Comparison of ENCODE assay signal across 8 cellular contexts in the genomic region with DNA sequence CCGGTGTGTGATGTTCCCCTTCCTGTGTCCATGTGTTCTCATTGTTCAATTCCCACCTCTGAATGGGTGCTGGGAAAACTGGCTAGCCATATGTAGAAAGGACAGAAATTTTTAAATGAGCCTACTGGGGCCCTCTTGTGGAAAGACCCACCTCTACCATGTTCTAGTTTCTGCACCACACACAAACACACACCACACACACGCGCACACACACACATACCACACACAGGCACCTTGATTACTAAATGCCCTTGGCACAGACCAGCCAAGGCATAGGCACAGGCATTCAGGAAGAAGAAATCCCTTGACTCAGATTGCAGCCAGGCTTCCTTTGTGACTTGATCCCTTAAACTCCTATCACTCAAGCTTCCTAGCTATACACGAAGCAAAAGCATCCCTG.
A peak's percentile ranks its signal among the peaks of the same experiment; 100 is the strongest.
DNase-seq lines count a peak whose midpoint lies in the region; ATAC-seq, FAIRE-seq and TF ChIP-seq lines count a peak whose summit lies in the region.

No MANE protein-coding gene starts in this region.

- peaks cover 18% of the 10 kb centered on the region for H3K4me1 ChIP-seq in IMR-90 (ENCODE audit: control insufficient read depth, insufficient read depth, low read length)
- peaks cover 15% of the 10 kb centered on the region for H3K4me1 ChIP-seq in keratinocyte (ENCODE audit: control insufficient read depth, extremely low read depth, insufficient read depth, low read length)

- peaks cover 25% of the 10 kb centered on the region for H3K4me1 Mint-ChIP-seq in activated naive CD8-positive, alpha-beta T cell treated with anti-CD3 and anti-CD28 coated beads for 36 hours

- ATAC-seq in IMR-90 (ENCODE audit: low read depth) (no peak), HG02840 (IDR thresholded peaks at IDR 0.05; ENCODE audit: low FRiP score, unreplicated experiment) (no peak)

- no peak overlapping the region for H3K4me3 ChIP-seq in IMR-90 (ENCODE audit: insufficient read depth, low read depth, low read length)
- no peak overlapping the region for H3K4me3 ChIP-seq in WERI-Rb-1 (ENCODE audit: low read depth, low read length)
- H3K4me3 ChIP-seq in keratinocyte (ENCODE audit: control insufficient read depth in 2 of 3, extremely low read depth in 1 of 3, insufficient read depth in 2 of 3, low read depth in 1 of 3, low read length in 3 of 3), result no peak overlapping the region

- H4K20me1 ChIP-seq in IMR-90 (ENCODE audit: insufficient read depth, low read length) (peaks cover 34% of the 10 kb centered on the region; the same call in 1 of the 2 replicates), keratinocyte (ENCODE audit: control insufficient read depth, extremely low read depth, insufficient read depth, low read length) (peaks cover 11% of the 10 kb centered on the region)

- H3K9me3 ChIP-seq in IMR-90 (ENCODE audit: control insufficient read depth, insufficient read depth, low read length) (no peaks in the 10 kb centered on the region), WERI-Rb-1 (ENCODE audit: severe bottlenecking) (no peaks in the 10 kb centered on the region), keratinocyte (ENCODE audit: control insufficient read depth, low read depth, low read length) (no peaks in the 10 kb centered on the region)

- H3K9me1 ChIP-seq in IMR-90 (ENCODE audit: insufficient read depth, low read length) (peaks cover 13% of the 10 kb centered on the region), keratinocyte (ENCODE audit: control insufficient read depth, extremely low read depth, insufficient read depth, low read length) (no peaks in the 10 kb centered on the region)

- no peaks in the 10 kb centered on the region for H3K27me3 Mint-ChIP-seq in activated naive CD8-positive, alpha-beta T cell treated with anti-CD3 and anti-CD28 coated beads for 36 hours

- peak overlapping the region; percentile 36; the same call in 1 of the 2 replicates for H2AK5ac ChIP-seq in IMR-90 (ENCODE audit: low read depth, low read length)

- no peak overlapping the region; the same call in 1 of the 2 replicates for H3K4ac ChIP-seq in IMR-90 (ENCODE audit: low read depth, low read length)

- H2BK15ac ChIP-seq in IMR-90 (ENCODE audit: low read depth, low read length), result no peak overlapping the region

- H3K9ac ChIP-seq in IMR-90 (ENCODE audit: low read depth, low read length) (no peak overlapping the region), keratinocyte (ENCODE audit: control insufficient read depth, extremely low read depth, insufficient read depth, low read length) (no peak overlapping the region)

- no peaks in the 10 kb centered on the region for H3K36me3 Mint-ChIP-seq in activated naive CD8-positive, alpha-beta T cell treated with anti-CD3 and anti-CD28 coated beads for 36 hours

- TF ChIP-seq RAD21 in IMR-90 (IDR thresholded peaks at IDR 0.05; ENCODE audit: low read length), result peak; percentile 13; the same call in 1 of the 2 replicates

- peak; percentile 37; the same call in 1 of the 2 replicates for TF ChIP-seq CTCF in IMR-90 (conservative IDR thresholded peaks at IDR 0.05; ENCODE audit: low read depth, low read length)
- peak; percentile 54 for TF ChIP-seq CTCF in WERI-Rb-1 (IDR thresholded peaks at IDR 0.05; ENCODE audit: low read depth, low read length)
- TF ChIP-seq CTCF in keratinocyte (optimal IDR thresholded peaks at IDR 0.05 in 1 of 3, IDR thresholded peaks at IDR 0.05 in 1 of 3, conservative IDR thresholded peaks at IDR 0.05 in 1 of 3; ENCODE audit: extremely low read depth in 1 of 3, insufficient read depth in 2 of 3, low read length in 3 of 3), result peak in 2 of 3 experiments; percentile 9 to 43

- H3K27ac ChIP-seq in IMR-90 (ENCODE audit: insufficient read depth, low read length) (no peak overlapping the region), WERI-Rb-1 (peak overlapping the region; percentile 42; the same call in 1 of the 2 replicates), keratinocyte (ENCODE audit: control insufficient read depth, insufficient read depth, low read length) (no peak overlapping the region)

- H3K18ac ChIP-seq in IMR-90 (ENCODE audit: low read depth, low read length), result no peak overlapping the region

- H4K5ac ChIP-seq in IMR-90 (ENCODE audit: low read depth, low read length), result no peak overlapping the region

- DNase-seq in COR-L47 (lab: John Stamatoyannopoulos, UW), result peak; percentile 52
- DNase-seq in IMR-90, result peak; percentile 26
- peak; percentile 63 for DNase-seq in WERI-Rb-1
- DNase-seq in keratinocyte (ENCODE audit: low read depth, low spot score), result no peak
- DNase-seq in activated naive CD8-positive, alpha-beta T cell treated with anti-CD3 and anti-CD28 coated beads for 36 hours, result no peak
- DNase-seq in NCI-H1436 (lab: John Stamatoyannopoulos, UW), result no peak
- DNase-seq in putamen (ENCODE audit: low spot score), result no peak

- no peak overlapping the region for H2BK5ac ChIP-seq in IMR-90 (ENCODE audit: low read depth, low read length, poor library complexity, severe bottlenecking)

- H4K8ac ChIP-seq in IMR-90 (ENCODE audit: low read depth in 2 of 2, low read length in 2 of 2), result 0 out of 4 replicates have a peak overlapping the region, but pooled peaks of 1 of the 2 experiments have one; percentile 22

- no peak for FAIRE-seq in keratinocyte (lab: Jason Lieb, UNC)

- no peak for TF ChIP-seq POLR2A in IMR-90 (IDR thresholded peaks at IDR 0.05; ENCODE audit: low read depth, low read length)

- 100% methylated on average over 2 of the region's 4 CpGs; no CpG with 5 or more reads in 1 of the 2 experiments for WGBS in IMR-90 (ENCODE audit: extremely low coverage in 2 of 2, insufficient read length in 1 of 2), 2 experiments

- CTCF ChIA-PET in IMR-90 (lab: Yijun Ruan, JAX), result no interaction called here

- H3K56ac ChIP-seq in IMR-90 (ENCODE audit: extremely low read depth, insufficient read depth, low read length), result no peak overlapping the region

- H3K4me2 ChIP-seq in IMR-90 (ENCODE audit: low read depth, low read length) (no peak overlapping the region), keratinocyte (ENCODE audit: control insufficient read depth, extremely low read depth, insufficient read depth, low read depth, low read length) (no peak overlapping the region)

- dilution Hi-C loops in IMR-90 (cut with HindIII; ENCODE audit: low sequenced_read_pairs, unreplicated experiment), result no loop called here
- dilution Hi-C loops in keratinocyte (cut with MboI; ENCODE audit: extremely low pct_ligation_motif_present, low sequenced_read_pairs), result no loop called here

- POLR2A ChIA-PET in IMR-90 (lab: Charles Lee; ENCODE audit: unreplicated experiment), result no interaction called here

- no peak overlapping the region for H2BK20ac ChIP-seq in IMR-90 (ENCODE audit: low read depth, low read length)

- H3K23ac ChIP-seq in IMR-90 (ENCODE audit: low read depth, low read length), result no peak overlapping the region

- H3K27ac Mint-ChIP-seq in activated naive CD8-positive, alpha-beta T cell treated with anti-CD3 and anti-CD28 coated beads for 36 hours, result no peak overlapping the region

- H2BK120ac ChIP-seq in IMR-90 (ENCODE audit: low read depth, low read length), result no peak overlapping the region

- no TSS peak for BruUV-seq in IMR-90 (replicated peaks; lab: Mats Ljungman, UMichigan)

- H3K79me1 ChIP-seq in IMR-90 (ENCODE audit: low read depth in 1 of 2, low read length in 2 of 2), result peaks cover 7 to 43% of the 10 kb centered on the region in 2 experiments; a peak in 3 of 4 replicates

- peaks cover 11% of the 10 kb centered on the region for H3K79me2 ChIP-seq in keratinocyte (ENCODE audit: control insufficient read depth, insufficient read depth, low read length)

- H4K91ac ChIP-seq in IMR-90 (ENCODE audit: insufficient read depth, low read depth, low read length), result no peak overlapping the region

- H3K36me3 ChIP-seq in IMR-90 (ENCODE audit: control insufficient read depth, insufficient read depth, low read length), result no peaks in the 10 kb centered on the region
- H3K36me3 ChIP-seq in WERI-Rb-1, result peaks cover 3% of the 10 kb centered on the region; the same call in 1 of the 2 replicates
- H3K36me3 ChIP-seq in keratinocyte (ENCODE audit: control insufficient read depth in 2 of 2, extremely low read depth in 1 of 2, insufficient read depth in 2 of 2, low read length in 2 of 2), result peaks cover 0 to 2% of the 10 kb centered on the region in 2 experiments

- intact Hi-C loops in IMR-90 (cut with micrococcal nuclease), result loop anchor here (2.0 kb wide), 1 partner anchor 31 kb away; no protein-coding TSS in a partner anchor

- H3K4me3 Mint-ChIP-seq in activated naive CD8-positive, alpha-beta T cell treated with anti-CD3 and anti-CD28 coated beads for 36 hours, result no peak overlapping the region

- H3K27me3 ChIP-seq in IMR-90 (ENCODE audit: control insufficient read depth, insufficient read depth, low read length) (no peaks in the 10 kb centered on the region), WERI-Rb-1 (ENCODE audit: insufficient read depth, low read depth, severe bottlenecking) (no peaks in the 10 kb centered on the region), keratinocyte (ENCODE audit: control insufficient read depth, extremely low read depth, insufficient read depth, low read length) (no peaks in the 10 kb centered on the region)

- in situ Hi-C loops in IMR-90 (cut with MboI; ENCODE audit: low sequenced_read_pairs), result no loop called here

- H2AFZ ChIP-seq in IMR-90 (replicated peaks; ENCODE audit: low read length, poor library complexity) (peak overlapping the region; percentile 23), keratinocyte (ENCODE audit: control insufficient read depth, low read length) (no peak overlapping the region)

- no peak overlapping the region for H3K14ac ChIP-seq in IMR-90 (replicated peaks; ENCODE audit: low read depth, low read length)

- H2AK9ac ChIP-seq in IMR-90 (replicated peaks; ENCODE audit: low read depth, low read length, poor library complexity), result no peak overlapping the region

- no peaks in the 10 kb centered on the region for H3K9me3 Mint-ChIP-seq in activated naive CD8-positive, alpha-beta T cell treated with anti-CD3 and anti-CD28 coated beads for 36 hours

TF ChIP-seq in IMR-90, 13 proteins besides CTCF, POLR2A, EP300 and RAD21:
- TF ChIP-seq MAZ (IDR thresholded peaks at IDR 0.05; ENCODE audit: borderline replicate concordance, low read depth, low read length), result no peak

Comparison
In these comparisons a context has a peak if more than half of its experiments do, and no peak if none do; other contexts are left out.
1. DNase-seq: peak in COR-L47 (single experiment), IMR-90 (single experiment) and WERI-Rb-1 (single experiment); none in keratinocyte (single experiment), activated naive CD8-positive, alpha-beta T cell treated with anti-CD3 and anti-CD28 coated beads for 36 hours (single experiment), NCI-H1436 (single experiment) and putamen (single experiment).
2. Peak in every context shown above with its lines, with median percentiles within 50 percentile points of each other: CTCF ChIP-seq.